In genomic region chr6:10146723-10147451, GRCh38 we compare ENCODE assay signal across 9 cellular contexts.
DNase-seq lines count a peak whose midpoint lies in the region; ATAC-seq, FAIRE-seq and TF ChIP-seq lines count a peak whose summit lies in the region.
"Had no signal": no experiment of that assay in that cellular context is flagged by ENCODE, and none has a peak within 500 bp of the region (broad histone marks: within the 10 kb centered on the region; RNA-seq: fewer than 3 reads in every experiment).

No MANE protein-coding gene starts in this region.

- no peak for FAIRE-seq in pancreas (lab: Jason Lieb, UNC)
- FAIRE-seq: A204.1 had no signal

- H3K27me3 ChIP-seq in pancreas = peaks cover 0 to 2% (median 0%) of the 10 kb centered on the region in 4 donors

- WGBS in pancreas, 2 donors = 25 to 27% methylated on average over 5 of the region's 5 CpGs

- DNase-seq in NCI-H146 (lab: John Stamatoyannopoulos, UW) (peak; percentile 17), NCI-H146 treated with DMSO at 0.1 percent for 48 hours (lab: John Stamatoyannopoulos, UW; ENCODE audit: unreplicated experiment) (no peak), HPDE6-E6E7 (ENCODE audit: extremely low spot score) (peak; percentile 66), fibroblast of gingiva (ENCODE audit: low read depth) (peak; percentile 44), pancreas (peak in 1 of 6 donors; percentile 10), KG1 (lab: John Stamatoyannopoulos, UW) (no peak)

- H3K4me1 ChIP-seq in pancreas = no peaks in the 10 kb centered on the region

- no peak overlapping the region for H3K27ac ChIP-seq in pancreas

- peak; percentile 99 for ATAC-seq in GM21576 (IDR thresholded peaks at IDR 0.05; ENCODE audit: unreplicated experiment)
- ATAC-seq in SK-N-SH treated with all-trans-retinoic acid at 6 μM for 48 hours = peak; percentile 95
- peak in 3 of 4 donors; percentile 72 to 80 (median 79) for ATAC-seq in pancreas

- intact Hi-C loops in pancreas (cut with DNase I) = no loop called here

- no peaks in the 10 kb centered on the region for H3K9me3 ChIP-seq in pancreas

- H3K36me3 ChIP-seq in pancreas = no peaks in the 10 kb centered on the region

- H3K4me3 ChIP-seq in pancreas = peak overlapping the region in 2 of 4 donors; percentile 8 to 37

- no peak for TF ChIP-seq CTCF in pancreas (IDR thresholded peaks at IDR 0.05)

TF ChIP-seq in SK-N-SH treated with all-trans-retinoic acid at 6 μM for 48 hours, 23 proteins besides CTCF, POLR2A, EP300 and RAD21:
- TF ChIP-seq POU6F1 (CRISPR knock-in tag; IDR thresholded peaks at IDR 0.05; ENCODE audit: borderline replicate concordance, low read depth) (no peak), ISL1 (CRISPR knock-in tag; IDR thresholded peaks at IDR 0.05) (no peak), GLIS3 (CRISPR knock-in tag; IDR thresholded peaks at IDR 0.05) (no peak), TCF4 (CRISPR knock-in tag; IDR thresholded peaks at IDR 0.05; ENCODE audit: borderline replicate concordance) (no peak), ZFP30 (CRISPR knock-in tag; IDR thresholded peaks at IDR 0.05) (no peak), ZC3H10 (CRISPR knock-in tag; IDR thresholded peaks at IDR 0.05) (no peak), PATZ1 (CRISPR knock-in tag; IDR thresholded peaks at IDR 0.05; ENCODE audit: borderline replicate concordance) (no peak)

Comparison
In these comparisons a context has a peak if more than half of its experiments do, and no peak if none do; other contexts are left out.
1. DNase-seq: peak in NCI-H146 (single experiment), HPDE6-E6E7 (single experiment) and fibroblast of gingiva (single experiment); none in NCI-H146 treated with DMSO at 0.1 percent for 48 hours (single experiment) and KG1 (single experiment).
2. Peak in every context shown above with its lines, with median percentiles within 50 percentile points of each other: ATAC-seq.